ENCODE assay signal across 1 cellular context in the genomic region with DNA sequence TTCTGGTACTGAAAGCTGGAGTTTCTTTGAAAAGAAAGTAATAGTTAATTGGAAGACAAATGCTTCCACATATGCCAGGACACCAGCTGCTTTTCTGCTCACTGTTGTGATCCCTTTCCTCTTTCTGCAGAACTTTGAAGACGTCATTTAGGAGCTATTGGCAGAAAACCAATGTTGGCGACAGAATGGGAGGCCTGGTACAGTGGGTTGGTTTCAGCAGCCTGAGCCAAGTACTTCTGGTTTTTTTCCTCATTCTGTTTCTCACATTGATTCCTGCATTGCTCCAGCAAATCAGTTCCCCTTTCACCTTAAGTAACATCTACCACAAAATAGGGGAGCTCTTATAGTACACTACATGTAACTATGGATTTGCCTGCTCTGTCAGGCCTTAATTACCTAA.
TF ChIP-seq lines count a peak whose summit lies in the region.

No MANE protein-coding gene starts in this region.

TF ChIP-seq in HepG2, 621 proteins besides CTCF, POLR2A, EP300 and RAD21 (continued from another document):
- TF ChIP-seq, protein P1, sequence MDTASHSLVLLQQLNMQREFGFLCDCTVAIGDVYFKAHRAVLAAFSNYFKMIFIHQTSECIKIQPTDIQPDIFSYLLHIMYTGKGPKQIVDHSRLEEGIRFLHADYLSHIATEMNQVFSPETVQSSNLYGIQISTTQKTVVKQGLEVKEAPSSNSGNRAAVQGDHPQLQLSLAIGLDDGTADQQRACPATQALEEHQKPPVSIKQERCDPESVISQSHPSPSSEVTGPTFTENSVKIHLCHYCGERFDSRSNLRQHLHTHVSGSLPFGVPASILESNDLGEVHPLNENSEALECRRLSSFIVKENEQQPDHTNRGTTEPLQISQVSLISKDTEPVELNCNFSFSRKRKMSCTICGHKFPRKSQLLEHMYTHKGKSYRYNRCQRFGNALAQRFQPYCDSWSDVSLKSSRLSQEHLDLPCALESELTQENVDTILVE (CRISPR knock-in tag; IDR thresholded peaks at IDR 0.05) = no peak
- TF ChIP-seq ZFP1 (CRISPR knock-in tag; IDR thresholded peaks at IDR 0.05) (no peak), ZNF780A (CRISPR knock-in tag; IDR thresholded peaks at IDR 0.05) (no peak), NFE2L1 (CRISPR knock-in tag; IDR thresholded peaks at IDR 0.05; ENCODE audit: borderline replicate concordance) (no peak), ZNF772 (CRISPR knock-in tag; IDR thresholded peaks at IDR 0.05) (no peak), NCOA5 (CRISPR knock-in tag; IDR thresholded peaks at IDR 0.05) (no peak)
